8 cellular contexts compared by ENCODE assay signal in the genomic region with DNA sequence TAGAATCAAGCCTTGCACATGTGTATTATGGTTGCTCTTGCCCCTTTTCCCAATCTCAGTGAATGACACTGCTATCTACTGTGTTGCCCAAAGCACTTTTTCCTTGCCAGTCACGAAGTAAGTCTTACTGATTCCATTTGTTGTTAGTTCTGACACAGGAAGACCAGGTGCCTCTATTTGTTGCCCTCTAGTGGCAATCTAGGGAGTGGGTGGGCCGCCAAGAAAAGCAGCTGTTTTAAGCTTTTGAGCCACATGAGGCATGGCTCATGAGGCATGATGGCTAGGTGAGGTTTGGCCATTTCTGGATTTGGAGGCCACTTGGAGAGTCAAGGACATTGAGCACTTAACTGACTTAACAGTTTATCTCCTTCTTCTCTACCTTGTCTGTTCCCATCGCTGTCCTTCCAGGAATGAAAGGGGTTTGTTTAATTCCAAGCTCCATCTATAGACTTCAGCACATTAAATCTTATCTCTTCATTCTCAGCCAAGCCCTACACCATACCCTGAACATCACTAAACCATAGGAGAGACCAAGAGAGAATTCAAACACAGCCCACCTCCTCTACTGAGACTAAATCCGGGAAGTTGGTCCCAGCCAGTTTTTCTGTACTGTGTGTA.
DNase-seq lines count a peak whose midpoint lies in the region; ATAC-seq, FAIRE-seq and TF ChIP-seq lines count a peak whose summit lies in the region.

No MANE protein-coding gene starts in this region.

- H3K9me3 ChIP-seq in AG04450 (ENCODE audit: control insufficient read depth, insufficient read depth, low read length) = no peaks in the 10 kb centered on the region
- no peaks in the 10 kb centered on the region for H3K9me3 ChIP-seq in neuronal stem cell (replicated peaks in 1 of 2; ENCODE audit: control insufficient read depth in 2 of 2, insufficient read depth in 1 of 2, low read depth in 1 of 2, low read length in 2 of 2)

- H3K4me1 ChIP-seq in neuronal stem cell (ENCODE audit: control insufficient read depth in 2 of 2, insufficient read depth in 1 of 2, low read depth in 1 of 2, low read length in 2 of 2) = no peaks in the 10 kb centered on the region

- H2BK15ac ChIP-seq in neuronal stem cell (ENCODE audit: low read length) = no peak overlapping the region

- no peak overlapping the region for H2BK5ac ChIP-seq in neuronal stem cell (ENCODE audit: low read length)

- WGBS in neuronal stem cell (ENCODE audit: extremely low coverage in 2 of 2, insufficient read length in 2 of 2, insufficient replicate concordance in 1 of 2), 2 donors = no CpG with 5 or more reads among the region's 4 CpGs

- H3K9me3 Mint-ChIP-seq in activated CD4-positive, alpha-beta memory T cell treated with anti-CD3 and anti-CD28 coated beads, Interleukin-2, amount 10 ng/mL, durations not matched to agents 7 days and 5 days = no peaks in the 10 kb centered on the region

- ATAC-seq in HG03469 (IDR thresholded peaks at IDR 0.05; ENCODE audit: unreplicated experiment) = no peak
- ATAC-seq in GM18861 (IDR thresholded peaks at IDR 0.05; ENCODE audit: unreplicated experiment) = no peak

- H2BK120ac ChIP-seq in neuronal stem cell (ENCODE audit: low read depth, low read length) = no peak overlapping the region

- H3K4me3 ChIP-seq in AG04450 (ENCODE audit: low read depth, low read length) (no peak overlapping the region), neuronal stem cell (ENCODE audit: low read length in 2 of 2) (no peak overlapping the region)

- H3K27me3 ChIP-seq in AG04450 (ENCODE audit: control insufficient read depth, insufficient read depth, low read length) (no peaks in the 10 kb centered on the region), neuronal stem cell (ENCODE audit: control insufficient read depth in 3 of 3, insufficient read depth in 3 of 3, low read depth in 1 of 3, low read length in 3 of 3) (no peaks in the 10 kb centered on the region)

- H3K27ac Mint-ChIP-seq in activated CD4-positive, alpha-beta memory T cell treated with anti-CD3 and anti-CD28 coated beads, Interleukin-2, amount 10 ng/mL, durations not matched to agents 7 days and 5 days = no peak overlapping the region

- no peak overlapping the region for H3K9ac ChIP-seq in neuronal stem cell (ENCODE audit: low read depth, low read length, poor library complexity)

- H3K4me1 Mint-ChIP-seq in activated CD4-positive, alpha-beta memory T cell treated with anti-CD3 and anti-CD28 coated beads, Interleukin-2, amount 10 ng/mL, durations not matched to agents 7 days and 5 days = peaks cover 1% of the 10 kb centered on the region

- H3K79me1 ChIP-seq in neuronal stem cell (ENCODE audit: low read depth, low read length) = no peaks in the 10 kb centered on the region

- H3K14ac ChIP-seq in neuronal stem cell (ENCODE audit: low read length) = no peak overlapping the region

- peak; percentile 76 for TF ChIP-seq CTCF in AG04450 (IDR thresholded peaks at IDR 0.05; ENCODE audit: low read depth, low read length)

- H3K18ac ChIP-seq in neuronal stem cell (ENCODE audit: low read length) = no peak overlapping the region

- H3K36me3 ChIP-seq in neuronal stem cell (replicated peaks in 1 of 2; ENCODE audit: control insufficient read depth in 2 of 2, insufficient read depth in 2 of 2, low read length in 2 of 2) = peaks cover 14 to 66% of the 10 kb centered on the region in 2 donors

- H3K27ac ChIP-seq in AG04450 (ENCODE audit: low read depth, low read length) = no peak overlapping the region
- H3K27ac ChIP-seq in epithelial cell of prostate = no peak overlapping the region
- no peak overlapping the region for H3K27ac ChIP-seq in neuronal stem cell (replicated peaks; ENCODE audit: low read length)

- H3K4ac ChIP-seq in neuronal stem cell (ENCODE audit: low read length) = no peak overlapping the region

- no peaks in the 10 kb centered on the region for H3K36me3 Mint-ChIP-seq in activated CD4-positive, alpha-beta memory T cell treated with anti-CD3 and anti-CD28 coated beads, Interleukin-2, amount 10 ng/mL, durations not matched to agents 7 days and 5 days (ENCODE audit: low read depth)

- no peak overlapping the region for H2AFZ ChIP-seq in neuronal stem cell (ENCODE audit: low read length)

- no peak overlapping the region for H3K4me2 ChIP-seq in neuronal stem cell (ENCODE audit: insufficient read depth, low read length, poor library complexity, severe bottlenecking)

- H4K8ac ChIP-seq in neuronal stem cell (ENCODE audit: low read depth, low read length) = no peak overlapping the region

- CTCF ChIA-PET in AG04450 (lab: Charles Lee) = interaction anchor here (0.6 to 8.0 kb wide), 15 partner anchors 9 to 544 kb away, joined by 3 to 71 read pairs (median 5); no protein-coding TSS in a partner anchor
- CTCF ChIA-PET in activated CD4-positive, alpha-beta memory T cell treated with anti-CD3 and anti-CD28 coated beads, Interleukin-2, amount 10 ng/mL, durations not matched to agents 7 days and 5 days (lab: Charles Lee) = interaction anchor here (0.7 to 6.3 kb wide), 16 partner anchors 9 to 729 kb away, joined by 3 to 64 read pairs (median 5); a partner anchor contains a TSS

- no peak overlapping the region for H3K23ac ChIP-seq in neuronal stem cell (ENCODE audit: low read depth, low read length, poor library complexity)

- no peaks in the 10 kb centered on the region for H3K27me3 Mint-ChIP-seq in activated CD4-positive, alpha-beta memory T cell treated with anti-CD3 and anti-CD28 coated beads, Interleukin-2, amount 10 ng/mL, durations not matched to agents 7 days and 5 days

- no peak overlapping the region for H2BK12ac ChIP-seq in neuronal stem cell (ENCODE audit: low read length)

- peak; percentile 6 for DNase-seq in AG04450 (ENCODE audit: low read depth, low spot score)
- peak; percentile 16 for DNase-seq in GM12891 (ENCODE audit: insufficient read length, low spot score)
- peak; percentile 43 for DNase-seq in NCI-H226
- peak; percentile 66 for DNase-seq in activated CD4-positive, alpha-beta memory T cell treated with anti-CD3 and anti-CD28 coated beads, Interleukin-2, amount 10 ng/mL, durations not matched to agents 7 days and 5 days
- DNase-seq in epithelial cell of prostate (ENCODE audit: low read depth, low spot score) = peak; percentile 6
- peak; percentile 36 for DNase-seq in neuronal stem cell (ENCODE audit: low spot score)

- H3K4me3 Mint-ChIP-seq in activated CD4-positive, alpha-beta memory T cell treated with anti-CD3 and anti-CD28 coated beads, Interleukin-2, amount 10 ng/mL, durations not matched to agents 7 days and 5 days = no peak overlapping the region

- no peak overlapping the region for H4K91ac ChIP-seq in neuronal stem cell (ENCODE audit: low read depth, low read length, poor library complexity)

- POLR2A ChIA-PET in AG04450 (lab: Yijun Ruan, JAX) = no interaction called here
- POLR2A ChIA-PET in activated CD4-positive, alpha-beta memory T cell treated with anti-CD3 and anti-CD28 coated beads, Interleukin-2, amount 10 ng/mL, durations not matched to agents 7 days and 5 days (lab: Charles Lee) = interaction anchor here (0.6 to 2.0 kb wide), 3 partner anchors 9 to 39 kb away, joined by 3 to 5 read pairs (median 4); no protein-coding TSS in a partner anchor

- FAIRE-seq in GM12891 (lab: Jason Lieb, UNC) = peak; percentile 83

- H2AK5ac ChIP-seq in neuronal stem cell (ENCODE audit: low read depth, low read length) = no peak overlapping the region

- no peak for TF ChIP-seq POLR2A in GM12891 (IDR thresholded peaks at IDR 0.05; ENCODE audit: low read depth, low read length)

TF ChIP-seq in GM12891, 5 proteins besides CTCF, POLR2A, EP300 and RAD21:
- no peak for TF ChIP-seq SPI1 (IDR thresholded peaks at IDR 0.05; ENCODE audit: low read depth, low read length)
- TF ChIP-seq PAX5 (IDR thresholded peaks at IDR 0.05; ENCODE audit: insufficient read depth, low read length, severe bottlenecking) = no peak
- no peak for TF ChIP-seq POLR2AphosphoS5 (IDR thresholded peaks at IDR 0.05; ENCODE audit: low read depth, low read length)
- TF ChIP-seq POU2F2 (IDR thresholded peaks at IDR 0.05; ENCODE audit: low read depth, low read length) = no peak
- no peak for TF ChIP-seq TAF1 (IDR thresholded peaks at IDR 0.05; ENCODE audit: low read depth, low read length)

Comparison
In these comparisons a context has a peak if more than half of its experiments do, and no peak if none do; other contexts are left out.
1. DNase-seq: peak in every context shown above with its lines; median percentile 66 in activated CD4-positive, alpha-beta memory T cell treated with anti-CD3 and anti-CD28 coated beads, Interleukin-2, amount 10 ng/mL, durations not matched to agents 7 days and 5 days; 43 in NCI-H226; 36 in neuronal stem cell; 16 in GM12891; 6 in AG04450; 6 in epithelial cell of prostate.